ENCODE assay signal across 8 cellular contexts in the genomic region with DNA sequence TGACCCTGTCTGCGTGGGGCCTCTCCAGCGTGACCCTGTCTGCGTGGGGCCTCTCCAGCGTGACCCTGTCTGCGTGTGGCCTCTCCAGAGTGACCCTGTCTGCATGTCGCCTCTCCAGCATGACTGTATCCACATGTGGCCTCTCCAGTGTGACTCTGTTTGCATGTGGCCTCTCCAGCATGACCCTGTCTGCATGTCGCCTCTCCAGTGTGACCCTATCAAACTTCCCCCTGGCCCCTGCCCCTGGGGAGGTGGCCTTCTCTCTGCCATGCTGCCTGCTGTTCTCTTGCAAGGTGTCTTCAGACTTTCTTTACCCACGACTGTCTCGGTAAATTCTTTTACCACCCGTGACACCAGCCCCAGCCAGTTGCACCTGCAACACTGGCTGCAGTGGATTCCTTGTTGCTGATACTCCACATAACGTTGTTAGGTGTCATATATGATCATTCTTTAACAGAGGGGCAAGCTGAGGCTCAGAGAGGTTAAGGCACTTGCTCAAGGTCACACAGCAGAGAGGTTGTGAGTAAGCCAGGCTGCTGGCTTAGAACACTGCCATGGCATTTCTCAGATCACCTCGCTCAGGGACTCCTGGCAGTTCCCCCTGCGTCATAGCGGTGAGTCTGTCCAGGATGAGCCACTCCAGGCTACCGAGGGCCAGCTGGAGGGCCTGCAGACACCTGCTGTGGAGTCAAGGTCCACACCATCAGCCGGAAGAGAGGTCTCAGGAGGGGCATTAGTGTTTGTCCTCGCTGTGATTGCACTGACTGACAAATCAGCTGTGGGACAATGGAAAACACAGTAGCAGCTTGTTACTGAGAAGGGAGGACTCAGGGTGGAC. TPM values are rescaled to one million over a fixed set of nuclear protein-coding genes. Genes with fewer than 3 reads are reported as not detected.
A peak's percentile ranks its signal among the peaks of the same experiment; 100 is the strongest.
DNase-seq lines count a peak whose midpoint lies in the region; ATAC-seq and TF ChIP-seq lines count a peak whose summit lies in the region.
"Not testable (repeated sequence)": the region's sequence is repeated elsewhere in the genome, so short reads cannot be mapped to it uniquely, and the experiment has no call there.

No MANE protein-coding gene starts in this region.

- H3K9me3 Mint-ChIP-seq in activated naive CD8-positive, alpha-beta T cell treated with anti-CD3 and anti-CD28 coated beads, Interleukin-2, amount 10 ng/mL, durations not matched to agents 7 days and 5 days; neural progenitor cell: not testable (repeated sequence)

- not testable (repeated sequence) for H4K20me1 ChIP-seq in BLaER1 treated with 17β-estradiol and CSF1 and Interleukin-3, amounts not matched to agents 10 nM and 100 nM; neural progenitor cell (ENCODE audit: low read depth)

- H3K4me1 Mint-ChIP-seq in activated naive CD8-positive, alpha-beta T cell treated with anti-CD3 and anti-CD28 coated beads, Interleukin-2, amount 10 ng/mL, durations not matched to agents 7 days and 5 days; neural progenitor cell: not testable (repeated sequence)

- H3K27me3 Mint-ChIP-seq in activated naive CD8-positive, alpha-beta T cell treated with anti-CD3 and anti-CD28 coated beads, Interleukin-2, amount 10 ng/mL, durations not matched to agents 7 days and 5 days = not testable (repeated sequence)
- peaks cover 19% of the 10 kb centered on the region for H3K27me3 Mint-ChIP-seq in neural progenitor cell (ENCODE audit: insufficient read depth, low read depth)

- H3K4me1 ChIP-seq in BLaER1 treated with 17β-estradiol and CSF1 and Interleukin-3, amounts not matched to agents 10 nM and 100 nM = peaks cover 6 to 63% (median 35%) of the 10 kb centered on the region in 10 experiments; a peak in 18 of 20 replicates
- H3K4me1 ChIP-seq in HEK293 (ENCODE audit: control insufficient read depth, insufficient read depth, low read length); neural progenitor cell; upper lobe of right lung: not testable (repeated sequence)

- intact Hi-C loops in upper lobe of right lung (cut with DNase I) = not testable (repeated sequence)

- H3K27ac Mint-ChIP-seq in activated naive CD8-positive, alpha-beta T cell treated with anti-CD3 and anti-CD28 coated beads, Interleukin-2, amount 10 ng/mL, durations not matched to agents 7 days and 5 days = not testable (repeated sequence)
- peak overlapping the region; percentile 66 for H3K27ac Mint-ChIP-seq in neural progenitor cell

- H3K27ac ChIP-seq in BLaER1 treated with 17β-estradiol and CSF1 and Interleukin-3, amounts not matched to agents 10 nM and 100 nM = peak overlapping the region in 5 of 11 experiments; percentile 18 to 71 (median 53); a peak in 9 of 22 replicates
- H3K27ac ChIP-seq in HEK293 (ENCODE audit: extremely low read depth, low read depth, low read length); neural progenitor cell; upper lobe of right lung: not testable (repeated sequence)

- not testable (repeated sequence) for H3F3A ChIP-seq in neural progenitor cell (ENCODE audit: low read depth)

- not testable (repeated sequence) for H3K79me2 ChIP-seq in neural progenitor cell (ENCODE audit: low read depth)

- not testable (repeated sequence) for H3K36me3 ChIP-seq in BLaER1 treated with 17β-estradiol and CSF1 and Interleukin-3, amounts not matched to agents 10 nM and 100 nM; HEK293 (ENCODE audit: control insufficient read depth in 2 of 2, insufficient read depth in 1 of 2, low read length in 2 of 2); neural progenitor cell; upper lobe of right lung

- H3K4me2 ChIP-seq in BLaER1 treated with 17β-estradiol and CSF1 and Interleukin-3, amounts not matched to agents 10 nM and 100 nM = peak overlapping the region in 9 of 11 experiments; percentile 18 to 80 (median 68); a peak in 14 of 22 replicates
- not testable (repeated sequence) for H3K4me2 ChIP-seq in neural progenitor cell

- not testable (repeated sequence) for TF ChIP-seq POLR2A in NB4 (IDR thresholded peaks at IDR 0.05; ENCODE audit: extremely low read depth, insufficient read length)

- H3K9ac ChIP-seq in BLaER1 treated with 17β-estradiol and CSF1 and Interleukin-3, amounts not matched to agents 10 nM and 100 nM = peak overlapping the region in 2 of 11 experiments; percentile 20 to 23; a peak in 1 of 22 replicates
- H3K9ac ChIP-seq in neural progenitor cell = not testable (repeated sequence)

- H3K4me3 ChIP-seq in BLaER1 treated with 17β-estradiol and CSF1 and Interleukin-3, amounts not matched to agents 10 nM and 100 nM; HEK293 (ENCODE audit: low read depth, low read length); NB4 (ENCODE audit: low read depth, low read length); neural progenitor cell; upper lobe of right lung: not testable (repeated sequence)

- H3K27me3 ChIP-seq in BLaER1 treated with 17β-estradiol and CSF1 and Interleukin-3, amounts not matched to agents 10 nM and 100 nM; neural progenitor cell; upper lobe of right lung: not testable (repeated sequence)

- not testable (repeated sequence) for H3K36me3 Mint-ChIP-seq in activated naive CD8-positive, alpha-beta T cell treated with anti-CD3 and anti-CD28 coated beads, Interleukin-2, amount 10 ng/mL, durations not matched to agents 7 days and 5 days; neural progenitor cell

- H3K4me3 Mint-ChIP-seq in activated naive CD8-positive, alpha-beta T cell treated with anti-CD3 and anti-CD28 coated beads, Interleukin-2, amount 10 ng/mL, durations not matched to agents 7 days and 5 days; neural progenitor cell: not testable (repeated sequence)

- not testable (repeated sequence) for H2AFZ ChIP-seq in neural progenitor cell (replicated peaks)

- DNase-seq in NB4 (ENCODE audit: low read depth) = peak; percentile 57
- peak; percentile 1 for DNase-seq in OCI-M1 (lab: John Stamatoyannopoulos, UW)
- DNase-seq in activated naive CD8-positive, alpha-beta T cell treated with anti-CD3 and anti-CD28 coated beads, Interleukin-2, amount 10 ng/mL, durations not matched to agents 7 days and 5 days = peak; percentile 15
- DNase-seq in left lobe of liver (ENCODE audit: low spot score) = peak; percentile 28
- not testable (repeated sequence) for DNase-seq in neural progenitor cell (ENCODE audit: low spot score)
- DNase-seq in upper lobe of right lung = peak; percentile 55

- CTCF ChIA-PET in HEK293 (lab: Yijun Ruan, JAX) = not testable (repeated sequence)

- H3K9me3 ChIP-seq in BLaER1 treated with 17β-estradiol and CSF1 and Interleukin-3, amounts not matched to agents 10 nM and 100 nM (replicated peaks in 1 of 11); HEK293 (ENCODE audit: control insufficient read depth, insufficient read depth, low read depth, low read length); neural progenitor cell (ENCODE audit: low read depth); upper lobe of right lung: not testable (repeated sequence)

- POLR2A ChIA-PET in HEK293 (lab: Yijun Ruan, JAX); activated naive CD8-positive, alpha-beta T cell treated with anti-CD3 and anti-CD28 coated beads, Interleukin-2, amount 10 ng/mL, durations not matched to agents 7 days and 5 days (lab: Charles Lee): not testable (repeated sequence)

- not testable (repeated sequence) for ATAC-seq in activated naive CD8-positive, alpha-beta T cell treated with anti-CD3 and anti-CD28 coated beads, Interleukin-2, amount 10 ng/mL, durations not matched to agents 7 days and 5 days (ENCODE audit: low read depth); left lobe of liver; upper lobe of right lung

- TF ChIP-seq CTCF in HEK293 (tag by site-specific recombination; IDR thresholded peaks at IDR 0.05); NB4 (IDR thresholded peaks at IDR 0.05; ENCODE audit: low read depth, low read length); neural progenitor cell (IDR thresholded peaks at IDR 0.05); upper lobe of right lung (IDR thresholded peaks at IDR 0.05): not testable (repeated sequence)

TF ChIP-seq in HEK293, 187 proteins besides CTCF, POLR2A, EP300 and RAD21:
- 0 out of 2 replicates have a peak, but pooled peaks have one; percentile 14 for TF ChIP-seq ZNF768 (tag by site-specific recombination; IDR thresholded peaks at IDR 0.05)

RNA-seq across cellular contexts. Expression of a gene that starts 25.7 kb away (rescaled TPM):
- total RNA-seq in activated naive CD8-positive, alpha-beta T cell treated with anti-CD3 and anti-CD28 coated beads, Interleukin-2, amount 10 ng/mL, durations not matched to agents 7 days and 5 days = 10 to 100 TPM; 73.1 to 76.6 TPM
- 72.6 TPM for total RNA-seq in left lobe of liver
- 48.3 and 76.1 TPM in 2 replicates for total RNA-seq in neural progenitor cell (ENCODE audit: low replicate concordance)
- 195 TPM for total RNA-seq in upper lobe of right lung
